8 cellular contexts compared by ENCODE assay signal in the genomic region with DNA sequence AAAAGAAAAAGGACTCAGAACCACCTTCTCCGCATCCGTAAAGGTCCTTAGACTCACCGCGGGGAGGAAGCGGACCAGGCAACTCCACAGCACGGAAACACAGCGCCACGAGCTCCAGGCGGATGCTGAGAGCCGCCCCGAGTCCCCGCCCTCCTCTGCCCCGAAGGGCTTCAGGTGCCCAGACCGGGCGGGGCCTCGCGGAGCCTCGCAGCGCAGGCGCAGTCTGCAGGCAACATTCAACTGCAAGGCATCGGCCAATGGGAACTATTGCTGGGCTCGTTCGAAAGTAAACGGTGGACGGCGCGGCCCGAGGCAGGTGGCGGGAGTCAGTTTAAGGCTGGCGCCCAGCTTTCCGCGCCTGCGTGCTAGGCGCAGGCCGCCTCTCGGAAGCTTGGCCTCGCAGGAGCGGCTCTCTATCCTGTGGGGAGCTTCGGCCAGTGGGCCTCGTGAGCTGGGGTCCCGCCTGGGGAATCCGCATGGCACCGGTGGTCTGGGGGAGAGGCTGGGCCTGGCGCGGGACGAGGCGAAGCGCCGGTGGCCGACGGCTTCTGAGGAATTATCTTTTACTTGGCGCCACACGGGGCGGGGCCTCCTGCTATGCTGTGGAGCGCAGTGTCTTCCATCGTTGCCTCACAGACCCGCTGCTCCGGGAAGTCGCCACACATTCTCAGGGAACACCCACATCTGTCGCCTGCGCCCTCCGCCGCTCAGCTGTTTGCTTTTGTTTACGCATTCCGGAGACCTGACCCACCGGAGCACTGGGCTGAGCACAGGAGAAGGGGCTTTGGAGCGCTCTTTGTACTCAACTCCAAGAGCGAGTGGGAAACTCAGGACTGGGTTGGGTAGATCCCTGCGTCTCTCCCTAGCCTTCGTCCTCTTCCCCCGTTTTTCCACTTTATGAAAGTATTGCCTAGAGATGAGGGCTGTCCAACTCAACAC. TPM values are rescaled to one million over a fixed set of nuclear protein-coding genes. Genes with fewer than 3 reads are reported as not detected.
DNase-seq lines count a peak whose midpoint lies in the region; ATAC-seq and TF ChIP-seq lines count a peak whose summit lies in the region.

A gene with protein sequence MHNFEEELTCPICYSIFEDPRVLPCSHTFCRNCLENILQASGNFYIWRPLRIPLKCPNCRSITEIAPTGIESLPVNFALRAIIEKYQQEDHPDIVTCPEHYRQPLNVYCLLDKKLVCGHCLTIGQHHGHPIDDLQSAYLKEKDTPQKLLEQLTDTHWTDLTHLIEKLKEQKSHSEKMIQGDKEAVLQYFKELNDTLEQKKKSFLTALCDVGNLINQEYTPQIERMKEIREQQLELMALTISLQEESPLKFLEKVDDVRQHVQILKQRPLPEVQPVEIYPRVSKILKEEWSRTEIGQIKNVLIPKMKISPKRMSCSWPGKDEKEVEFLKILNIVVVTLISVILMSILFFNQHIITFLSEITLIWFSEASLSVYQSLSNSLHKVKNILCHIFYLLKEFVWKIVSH (minus strand): TSS at position 127 of the 939 bp plus-strand sequence. CDS start 10,603 bp downstream, outside the sequence.

- peaks cover 16% of the 10 kb centered on the region for H3K27me3 Mint-ChIP-seq in activated naive CD4-positive, alpha-beta T cell treated with anti-CD3 and anti-CD28 coated beads, Interleukin-2, amount 10 ng/mL, durations not matched to agents 7 days and 5 days

- peak within 1 kb of the TSS; percentile 97 for H3K4me3 Mint-ChIP-seq in activated naive CD4-positive, alpha-beta T cell treated with anti-CD3 and anti-CD28 coated beads, Interleukin-2, amount 10 ng/mL, durations not matched to agents 7 days and 5 days

- peak within 1 kb of the TSS; percentile 89 for H3K4me3 ChIP-seq in BJ (ENCODE audit: low read depth, low read length)

- POLR2A ChIA-PET in BJ (lab: Charles Lee), result interaction anchor here (0.6 to 1.3 kb wide), 6 partner anchors 8 to 25 kb away, joined by 3 to 12 read pairs (median 4); no protein-coding TSS in a partner anchor

- ATAC-seq in GM19397 (IDR thresholded peaks at IDR 0.05; ENCODE audit: unreplicated experiment) (peak; percentile 95), HG03571 (IDR thresholded peaks at IDR 0.05; ENCODE audit: unreplicated experiment) (peak; percentile 93)

- peaks cover 28% of the 10 kb centered on the region for H3K36me3 Mint-ChIP-seq in activated naive CD4-positive, alpha-beta T cell treated with anti-CD3 and anti-CD28 coated beads, Interleukin-2, amount 10 ng/mL, durations not matched to agents 7 days and 5 days

- H3K9me3 Mint-ChIP-seq in activated naive CD4-positive, alpha-beta T cell treated with anti-CD3 and anti-CD28 coated beads, Interleukin-2, amount 10 ng/mL, durations not matched to agents 7 days and 5 days, result peaks cover 1% of the 10 kb centered on the region

- H3K27me3 ChIP-seq in BJ (ENCODE audit: control insufficient read depth, insufficient read depth, low read length), result no peaks in the 10 kb centered on the region

- peaks cover 2% of the 10 kb centered on the region; the same call in 1 of the 2 replicates for H3K36me3 ChIP-seq in BJ (ENCODE audit: control insufficient read depth, insufficient read depth, low read length)

- H3K4me1 Mint-ChIP-seq in activated naive CD4-positive, alpha-beta T cell treated with anti-CD3 and anti-CD28 coated beads, Interleukin-2, amount 10 ng/mL, durations not matched to agents 7 days and 5 days, result peaks cover 47% of the 10 kb centered on the region

- TF ChIP-seq CTCF in BJ (IDR thresholded peaks at IDR 0.05; ENCODE audit: insufficient read depth, low read depth, low read length), result 0 out of 2 replicates have a peak, but pooled peaks have one; percentile 13

- DNase-seq in BJ (ENCODE audit: low read depth) (peak; percentile 87), SIG-M5 (lab: John Stamatoyannopoulos, UW) (peak; percentile 73), globus pallidus (ENCODE audit: low spot score) (peak; percentile 89), nucleus accumbens (lab: John Stamatoyannopoulos, UW) (peak in 52 of 56 donors; percentile 26 to 89 (median 69)), superior temporal gyrus (ENCODE audit: extremely low spot score) (peak; percentile 81)
- DNase-seq in activated naive CD4-positive, alpha-beta T cell treated with anti-CD3 and anti-CD28 coated beads, Interleukin-2, amount 10 ng/mL, durations not matched to agents 7 days and 5 days, result peak; percentile 99

- peak within 1 kb of the TSS; percentile 99 for H3K27ac Mint-ChIP-seq in activated naive CD4-positive, alpha-beta T cell treated with anti-CD3 and anti-CD28 coated beads, Interleukin-2, amount 10 ng/mL, durations not matched to agents 7 days and 5 days

- CTCF ChIA-PET in BJ (lab: Yijun Ruan, JAX), result interaction anchor here (0.6 to 2.5 kb wide), 9 partner anchors 10 to 50 kb away, joined by 3 to 12 read pairs (median 4); no protein-coding TSS in a partner anchor
- CTCF ChIA-PET in activated naive CD4-positive, alpha-beta T cell treated with anti-CD3 and anti-CD28 coated beads, Interleukin-2, amount 10 ng/mL, durations not matched to agents 7 days and 5 days (lab: Charles Lee), result interaction anchor here (0.6 to 1.2 kb wide), 6 partner anchors 14 to 822 kb away, joined by 3 to 4 read pairs (median 4); a partner anchor contains a TSS

RNA-seq across cellular contexts. Expression of the gene that starts here (rescaled TPM):
- 10.3 and 17.2 TPM in 2 replicates for polyA plus RNA-seq in BJ (2011; rRNA removed)
- polyA minus RNA-seq in BJ (2011; rRNA and poly(A)+ RNA removed), result 20.3 and 23.9 TPM in 2 replicates

Comparison
In these comparisons a context has a peak if more than half of its experiments do, and no peak if none do; other contexts are left out.
1. Peak in every context shown above with its lines: DNase-seq, ATAC-seq and H3K4me3 ChIP-seq.